In the genomic region with DNA sequence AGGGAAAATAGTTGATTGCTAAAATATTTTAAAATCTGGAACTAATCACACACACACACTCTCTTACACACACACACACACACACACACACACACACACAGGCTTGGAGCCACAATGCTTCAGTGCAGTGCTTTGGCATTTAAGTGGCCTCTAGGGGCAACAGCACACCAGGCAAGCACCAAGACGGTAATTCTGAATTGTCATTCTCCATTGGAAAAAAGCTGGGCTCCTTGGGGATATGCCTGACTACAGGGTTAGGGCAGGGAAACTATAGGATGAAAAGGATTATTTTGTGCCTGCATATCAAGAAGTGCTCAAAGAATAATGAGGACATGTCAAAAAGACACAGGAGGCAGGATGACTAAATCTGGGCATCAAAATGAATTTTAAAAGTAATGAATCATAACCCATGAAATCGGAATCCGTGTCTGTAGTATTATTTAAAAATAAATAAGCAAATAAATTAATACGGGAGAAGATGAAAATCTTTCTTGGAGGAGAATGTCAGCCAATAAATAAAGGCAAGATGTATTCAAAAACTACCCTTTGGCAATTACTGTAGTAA, we compare ENCODE assay signal across 8 cellular contexts. TPM values are rescaled to one million over a fixed set of nuclear protein-coding genes. Genes with fewer than 3 reads are reported as not detected.
A peak's percentile ranks its signal among the peaks of the same experiment; 100 is the strongest.
DNase-seq lines count a peak whose midpoint lies in the region; ATAC-seq and TF ChIP-seq lines count a peak whose summit lies in the region.

No MANE protein-coding gene starts in this region.

- no peaks in the 10 kb centered on the region for H3K9me3 Mint-ChIP-seq in natural killer cell treated with Interleukin-12 subunit alpha and Interleukin-12 subunit beta and Interleukin-15 and Interleukin-18, amount 100 ng/mL, for 72 hours

- peaks cover 0 to 9% (median 0%) of the 10 kb centered on the region in 3 donors for H3K36me3 ChIP-seq in Peyer's patch

- peak overlapping the region; percentile 53 for H3K4me3 Mint-ChIP-seq in natural killer cell treated with Interleukin-12 subunit alpha and Interleukin-12 subunit beta and Interleukin-15 and Interleukin-18, amount 100 ng/mL, for 72 hours

- in situ Hi-C loops in GM13977 (cut with MboI; ENCODE audit: low pct_unique_long_range_greater_than_20kb, low sequenced_read_pairs, unreplicated experiment) = no loop called here

- DNase-seq in AG09319 (ENCODE audit: extremely low read depth, low read depth) (peak; percentile 45), GM13977 (ENCODE audit: low spot score) (no peak), Peyer's patch (peak in 1 of 3 donors; percentile 57), erythroblast (lab: John Stamatoyannopoulos, UW) (peak; percentile 28 to 35), T1000 (lab: John Stamatoyannopoulos, UW) (no peak)
- DNase-seq in natural killer cell treated with Interleukin-12 subunit alpha and Interleukin-12 subunit beta and Interleukin-15 and Interleukin-18, amount 100 ng/mL, for 72 hours (ENCODE audit: low spot score) = no peak

- no peak for TF ChIP-seq POLR2A in Peyer's patch (IDR thresholded peaks at IDR 0.05)
- no peak for TF ChIP-seq POLR2A in erythroblast (IDR thresholded peaks at IDR 0.05; ENCODE audit: low read length)

- H3K4me1 Mint-ChIP-seq in natural killer cell treated with Interleukin-12 subunit alpha and Interleukin-12 subunit beta and Interleukin-15 and Interleukin-18, amount 100 ng/mL, for 72 hours (ENCODE audit: low read depth in 2 of 2) = peaks cover 5 to 14% of the 10 kb centered on the region in 2 donors

- H3K36me3 Mint-ChIP-seq in natural killer cell treated with Interleukin-12 subunit alpha and Interleukin-12 subunit beta and Interleukin-15 and Interleukin-18, amount 100 ng/mL, for 72 hours = no peaks in the 10 kb centered on the region

- H3K27me3 ChIP-seq in Peyer's patch = no peaks in the 10 kb centered on the region

- ATAC-seq in HG03135 (IDR thresholded peaks at IDR 0.05; ENCODE audit: unreplicated experiment) = peak; percentile 18
- peak in 1 of 2 donors; percentile 43 for ATAC-seq in natural killer cell treated with Interleukin-12 subunit alpha and Interleukin-12 subunit beta and Interleukin-15 and Interleukin-18, amount 100 ng/mL, for 72 hours
- ATAC-seq in GM21825 (IDR thresholded peaks at IDR 0.05; ENCODE audit: unreplicated experiment) = no peak

- peak overlapping the region in 1 of 2 donors; percentile 7 for H3K27ac Mint-ChIP-seq in natural killer cell treated with Interleukin-12 subunit alpha and Interleukin-12 subunit beta and Interleukin-15 and Interleukin-18, amount 100 ng/mL, for 72 hours

- H3K27me3 Mint-ChIP-seq in natural killer cell treated with Interleukin-12 subunit alpha and Interleukin-12 subunit beta and Interleukin-15 and Interleukin-18, amount 100 ng/mL, for 72 hours = peaks cover 8 to 17% of the 10 kb centered on the region in 2 donors

- TF ChIP-seq CTCF in AG09319 (IDR thresholded peaks at IDR 0.05; ENCODE audit: low read depth, low read length) = peak; percentile 67
- peak; percentile 35 for TF ChIP-seq CTCF in GM13977 (IDR thresholded peaks at IDR 0.05; ENCODE audit: extremely low read depth, insufficient read depth, missing control alignments)
- peak in 4 of 6 experiments; percentile 23 to 64 (median 62) for TF ChIP-seq CTCF in Peyer's patch (IDR thresholded peaks at IDR 0.05)

- no peaks in the 10 kb centered on the region for H3K9me3 ChIP-seq in Peyer's patch

- H3K27ac ChIP-seq in Peyer's patch = no peak overlapping the region

- no peak overlapping the region for H3K4me3 ChIP-seq in Peyer's patch

- H3K4me1 ChIP-seq in Peyer's patch = no peaks in the 10 kb centered on the region

RNA-seq across cellular contexts. Expression of a gene that starts 30.4 kb away (rescaled TPM):
- 100 to 1,000 TPM in 3 of 4 donors, 10 to 100 TPM in 1; 56.9 to 314 (median 200) TPM for total RNA-seq in Peyer's patch
- not detected for total RNA-seq in natural killer cell treated with Interleukin-12 subunit alpha and Interleukin-12 subunit beta and Interleukin-15 and Interleukin-18, amount 100 ng/mL, for 72 hours

Comparison
In these comparisons a context has a peak if more than half of its experiments do, and no peak if none do; other contexts are left out.
1. DNase-seq: peak in AG09319 (single experiment) and erythroblast (2 of 2); none in GM13977 (single experiment), natural killer cell treated with Interleukin-12 subunit alpha and Interleukin-12 subunit beta and Interleukin-15 and Interleukin-18, amount 100 ng/mL, for 72 hours (single experiment) and T1000 (single experiment).
2. RNA of a gene that starts 30.4 kb away (total RNA-seq): 56.9 to 314 TPM in Peyer's patch; not detected in natural killer cell treated with Interleukin-12 subunit alpha and Interleukin-12 subunit beta and Interleukin-15 and Interleukin-18, amount 100 ng/mL, for 72 hours; every median in the first group is over 10 times any median in the second.
3. Peak in every context shown above with its lines, with median percentiles within 50 percentile points of each other: CTCF ChIP-seq.